1 cellular context compared by ENCODE assay signal in genomic region chr1:161929137-161929536, GRCh38.
TF ChIP-seq lines count a peak whose summit lies in the region.

No MANE protein-coding gene starts in this region.

TF ChIP-seq in IMR-90, 13 proteins besides CTCF, POLR2A, EP300 and RAD21 (continued from another document):
- TF ChIP-seq USF2 (IDR thresholded peaks at IDR 0.05; ENCODE audit: low read depth, low read length) (no peak), SMC3 (IDR thresholded peaks at IDR 0.05; ENCODE audit: low read depth, low read length) (no peak)
